Comparison of ENCODE assay signal across 9 cellular contexts in genomic region chr12:78210894-78211302, GRCh38.
DNase-seq lines count a peak whose midpoint lies in the region; ATAC-seq and TF ChIP-seq lines count a peak whose summit lies in the region.
"Had no signal": no experiment of that assay in that cellular context is flagged by ENCODE, and none has a peak within 500 bp of the region (broad histone marks: within the 10 kb centered on the region; RNA-seq: fewer than 3 reads in every experiment).

No MANE protein-coding gene starts in this region.

- no peak overlapping the region for H3K27ac Mint-ChIP-seq in activated T-cell treated with anti-CD3 and anti-CD28 coated beads, Interleukin-2, amount 50 U/mL, for 24 hours
- H3K27ac Mint-ChIP-seq: activated naive CD4-positive, alpha-beta T cell treated with anti-CD3 and anti-CD28 coated beads, Interleukin-2, amount 50 U/mL, for 24 hours had no signal

- TF ChIP-seq RAD21 in Ishikawa (IDR thresholded peaks at IDR 0.05; ENCODE audit: low read depth) = no peak

- no peaks in the 10 kb centered on the region for H3K27me3 Mint-ChIP-seq in activated T-cell treated with anti-CD3 and anti-CD28 coated beads, Interleukin-2, amount 50 U/mL, for 24 hours
- H3K27me3 Mint-ChIP-seq: activated naive CD4-positive, alpha-beta T cell treated with anti-CD3 and anti-CD28 coated beads, Interleukin-2, amount 50 U/mL, for 24 hours had no signal

- DNase-seq in COLO829 (ENCODE audit: low spot score) (peak; percentile 12), left kidney (ENCODE audit: low read depth, low spot score) (peak; percentile 34), ureter (ENCODE audit: low spot score) (no peak)
- no peak for DNase-seq in activated T-cell treated with anti-CD3 and anti-CD28 coated beads, Interleukin-2, amount 50 U/mL, for 24 hours
- DNase-seq in activated naive CD4-positive, alpha-beta T cell (lab: John Stamatoyannopoulos, UW) = no peak

- H3K4me1 Mint-ChIP-seq in activated T-cell treated with anti-CD3 and anti-CD28 coated beads, Interleukin-2, amount 50 U/mL, for 24 hours (ENCODE audit: low read depth) = no peaks in the 10 kb centered on the region
- H3K4me1 Mint-ChIP-seq: activated naive CD4-positive, alpha-beta T cell treated with anti-CD3 and anti-CD28 coated beads, Interleukin-2, amount 50 U/mL, for 24 hours had no signal

- no peak for TF ChIP-seq EP300 in Ishikawa (IDR thresholded peaks at IDR 0.05; ENCODE audit: borderline replicate concordance)

- ATAC-seq in HG03039 (IDR thresholded peaks at IDR 0.05; ENCODE audit: unreplicated experiment) = no peak

- H3K27ac ChIP-seq in angular gyrus (ENCODE audit: low read depth, low read length) = peak overlapping the region; percentile 63

- peaks cover 3% of the 10 kb centered on the region for H3K9me3 Mint-ChIP-seq in activated T-cell treated with anti-CD3 and anti-CD28 coated beads, Interleukin-2, amount 50 U/mL, for 24 hours
- H3K9me3 Mint-ChIP-seq: activated naive CD4-positive, alpha-beta T cell treated with anti-CD3 and anti-CD28 coated beads, Interleukin-2, amount 50 U/mL, for 24 hours had no signal

- no peak overlapping the region for H3K4me3 Mint-ChIP-seq in activated T-cell treated with anti-CD3 and anti-CD28 coated beads, Interleukin-2, amount 50 U/mL, for 24 hours
- H3K4me3 Mint-ChIP-seq: activated naive CD4-positive, alpha-beta T cell treated with anti-CD3 and anti-CD28 coated beads, Interleukin-2, amount 50 U/mL, for 24 hours had no signal

- no peaks in the 10 kb centered on the region for H3K36me3 Mint-ChIP-seq in activated T-cell treated with anti-CD3 and anti-CD28 coated beads, Interleukin-2, amount 50 U/mL, for 24 hours (ENCODE audit: low read depth)
- H3K36me3 Mint-ChIP-seq: activated naive CD4-positive, alpha-beta T cell treated with anti-CD3 and anti-CD28 coated beads, Interleukin-2, amount 50 U/mL, for 24 hours had no signal

TF ChIP-seq in Ishikawa, 13 proteins besides CTCF, POLR2A, EP300 and RAD21:
- TF ChIP-seq CREB1 (IDR thresholded peaks at IDR 0.05; ENCODE audit: low read depth) (no peak), TEAD4 (IDR thresholded peaks at IDR 0.05) (no peak), CEBPB (IDR thresholded peaks at IDR 0.05) (peak; percentile 69; the same call in 1 of the 2 replicates), TCF12 (IDR thresholded peaks at IDR 0.05; ENCODE audit: low read depth) (no peak), TAF1 (IDR thresholded peaks at IDR 0.05; ENCODE audit: low read depth) (no peak), NFIC (IDR thresholded peaks at IDR 0.05) (no peak)

Comparison
In these comparisons a context has a peak if more than half of its experiments do, and no peak if none do; other contexts are left out.
1. DNase-seq: peak in COLO829 (single experiment) and left kidney (single experiment); none in activated T-cell treated with anti-CD3 and anti-CD28 coated beads, Interleukin-2, amount 50 U/mL, for 24 hours (single experiment), activated naive CD4-positive, alpha-beta T cell (0 of 4) and ureter (single experiment).